Comparison of ENCODE assay signal across 1 cellular context in genomic region chr11:18588297-18589252, GRCh38.
TF ChIP-seq lines count a peak whose summit lies in the region.

Gene UEVLD (minus strand): TSS chr11:18588734. CDS start chr11:18588654, 80 bp downstream.

TF ChIP-seq in HepG2, 621 proteins besides CTCF, POLR2A, EP300 and RAD21 (continued from another document and continues in another):
- TF ChIP-seq PRDM15 (CRISPR knock-in tag; IDR thresholded peaks at IDR 0.05): peak; percentile 86
- TF ChIP-seq ASH2L (IDR thresholded peaks at IDR 0.05; ENCODE audit: insufficient read length, low read depth, low read length): peak; percentile 93
- TF ChIP-seq FLYWCH1 (CRISPR knock-in tag; IDR thresholded peaks at IDR 0.05): no peak
- TF ChIP-seq ZNF414 (CRISPR knock-in tag; IDR thresholded peaks at IDR 0.05): peak; percentile 76
- peak; percentile 61; the same call in 1 of the 2 replicates for TF ChIP-seq FUBP1 (CRISPR knock-in tag; IDR thresholded peaks at IDR 0.05; ENCODE audit: borderline replicate concordance)
- TF ChIP-seq THRA (CRISPR knock-in tag; IDR thresholded peaks at IDR 0.05; ENCODE audit: borderline replicate concordance): peak; percentile 30; the same call in 1 of the 2 replicates
- peak; percentile 94 for TF ChIP-seq ZMYM4 (CRISPR knock-in tag; IDR thresholded peaks at IDR 0.05)
- peak; percentile 77 for TF ChIP-seq TAF15 (IDR thresholded peaks at IDR 0.05; ENCODE audit: low read depth, low read length, poor library complexity, severe bottlenecking)
- 0 out of 2 replicates have a peak, but pooled peaks have one; percentile 13 for TF ChIP-seq CREB1 (IDR thresholded peaks at IDR 0.05)
- TF ChIP-seq CREB1 (CRISPR knock-in tag; IDR thresholded peaks at IDR 0.05): peak; percentile 63
- peak; percentile 73; the same call in 1 of the 2 replicates for TF ChIP-seq GFI1 (CRISPR knock-in tag; IDR thresholded peaks at IDR 0.05; ENCODE audit: borderline replicate concordance)
- no peak for TF ChIP-seq HNRNPK (IDR thresholded peaks at IDR 0.05; ENCODE audit: low read depth, low read length, poor library complexity, severe bottlenecking)
- TF ChIP-seq HDAC1 (CRISPR knock-in tag; IDR thresholded peaks at IDR 0.05): peak; percentile 89
- TF ChIP-seq MLX (CRISPR knock-in tag; IDR thresholded peaks at IDR 0.05): no peak
- TF ChIP-seq AGO2 (optimal IDR thresholded peaks at IDR 0.05; ENCODE audit: low read depth, low read length): peak; percentile 59
- TF ChIP-seq ZXDC (CRISPR knock-in tag; IDR thresholded peaks at IDR 0.05): 0 out of 2 replicates have a peak, but pooled peaks have one; percentile 39
- peak; percentile 49; the same call in 1 of the 2 replicates for TF ChIP-seq ZNF670 (CRISPR knock-in tag; IDR thresholded peaks at IDR 0.05; ENCODE audit: borderline replicate concordance)
- TF ChIP-seq ZNF572 (CRISPR knock-in tag; IDR thresholded peaks at IDR 0.05): peak; percentile 88; the same call in 1 of the 2 replicates
- TF ChIP-seq YEATS4 (CRISPR knock-in tag; IDR thresholded peaks at IDR 0.05; ENCODE audit: borderline replicate concordance): peak; percentile 92
- TF ChIP-seq SAFB2 (CRISPR knock-in tag; IDR thresholded peaks at IDR 0.05; ENCODE audit: borderline replicate concordance, low read depth): 0 out of 2 replicates have a peak, but pooled peaks have one; percentile 50
- TF ChIP-seq GABPB1 (CRISPR knock-in tag; IDR thresholded peaks at IDR 0.05): peak; percentile 92
- TF ChIP-seq ZZZ3 (CRISPR knock-in tag; IDR thresholded peaks at IDR 0.05; ENCODE audit: borderline replicate concordance): peak; percentile 83; the same call in 1 of the 2 replicates
- TF ChIP-seq MEIS2 (CRISPR knock-in tag; IDR thresholded peaks at IDR 0.05): 0 out of 2 replicates have a peak, but pooled peaks have one; percentile 51
- TF ChIP-seq ZNF687 (CRISPR knock-in tag; IDR thresholded peaks at IDR 0.05): peak; percentile 92
- TF ChIP-seq ONECUT2 (CRISPR knock-in tag; IDR thresholded peaks at IDR 0.05): no peak
- peak; percentile 27; the same call in 1 of the 2 replicates for TF ChIP-seq MIER2 (CRISPR knock-in tag; IDR thresholded peaks at IDR 0.05)
- peak; percentile 28; the same call in 1 of the 2 replicates for TF ChIP-seq ZBTB34 (CRISPR knock-in tag; IDR thresholded peaks at IDR 0.05)
- TF ChIP-seq UBTF (CRISPR knock-in tag; IDR thresholded peaks at IDR 0.05): peak; percentile 77; the same call in 1 of the 2 replicates
- TF ChIP-seq BATF2 (CRISPR knock-in tag; IDR thresholded peaks at IDR 0.05): no peak
- peak; percentile 75 for TF ChIP-seq MYC (CRISPR knock-in tag; IDR thresholded peaks at IDR 0.05; ENCODE audit: borderline replicate concordance)
- no peak; the same call in 1 of the 2 replicates for TF ChIP-seq BCL3 (CRISPR knock-in tag; IDR thresholded peaks at IDR 0.05)
- TF ChIP-seq BRCA1 (CRISPR knock-in tag; IDR thresholded peaks at IDR 0.05): 0 out of 2 replicates have a peak, but pooled peaks have one; percentile 57
- TF ChIP-seq ZMAT3 (CRISPR knock-in tag; conservative IDR thresholded peaks at IDR 0.05): peak; percentile 70; the same call in 1 of the 2 replicates
